ENCODE assay signal across 3 cellular contexts in genomic region chr19:46426506-46427162, GRCh38.
A peak's percentile ranks its signal among the peaks of the same experiment; 100 is the strongest.
TF ChIP-seq lines count a peak whose summit lies in the region.

No MANE protein-coding gene starts in this region.

TF ChIP-seq in SK-N-SH, 30 proteins besides CTCF, POLR2A, EP300 and RAD21:
- peak; percentile 64; the same call in 1 of the 2 replicates for TF ChIP-seq YY1 (IDR thresholded peaks at IDR 0.05; ENCODE audit: low read depth)
- TF ChIP-seq GATA2 (CRISPR knock-in tag; IDR thresholded peaks at IDR 0.05) = no peak
- no peak for TF ChIP-seq PBX3 (IDR thresholded peaks at IDR 0.05)
- TF ChIP-seq USF1 (IDR thresholded peaks at IDR 0.05; ENCODE audit: borderline replicate concordance, low read depth) = no peak
- TF ChIP-seq CHD2 (IDR thresholded peaks at IDR 0.05; ENCODE audit: low read length, partially characterized antibody) = no peak
- TF ChIP-seq POLR2AphosphoS5 (IDR thresholded peaks at IDR 0.05; ENCODE audit: low read depth, low read length) = no peak
- TF ChIP-seq MEF2A (IDR thresholded peaks at IDR 0.05; ENCODE audit: borderline replicate concordance, low read depth) = no peak
- TF ChIP-seq SIN3A (IDR thresholded peaks at IDR 0.05; ENCODE audit: borderline replicate concordance, low read depth, low read length) = 0 out of 2 replicates have a peak, but pooled peaks have one; percentile 22
- no peak for TF ChIP-seq TEAD4 (IDR thresholded peaks at IDR 0.05; ENCODE audit: borderline replicate concordance, insufficient read depth)
- TF ChIP-seq NRF1 (IDR thresholded peaks at IDR 0.05; ENCODE audit: low read depth, low read length) = peak; percentile 86
- no peak for TF ChIP-seq FOXM1 (IDR thresholded peaks at IDR 0.05; ENCODE audit: low read depth)
- peak; percentile 85 for TF ChIP-seq MXI1 (IDR thresholded peaks at IDR 0.05; ENCODE audit: low read depth, low read length)
- TF ChIP-seq JUND (IDR thresholded peaks at IDR 0.05) = no peak
- no peak for TF ChIP-seq NFIC (IDR thresholded peaks at IDR 0.05; ENCODE audit: borderline replicate concordance)
- no peak for TF ChIP-seq SMC3 (IDR thresholded peaks at IDR 0.05; ENCODE audit: low read depth, low read length)
- TF ChIP-seq GABPA (IDR thresholded peaks at IDR 0.05; ENCODE audit: low read depth) = no peak
- TF ChIP-seq USF2 (IDR thresholded peaks at IDR 0.05; ENCODE audit: borderline replicate concordance, low read depth, low read length) = no peak
- TF ChIP-seq FOSL2 (IDR thresholded peaks at IDR 0.05; ENCODE audit: borderline replicate concordance, low read depth) = no peak
- no peak for TF ChIP-seq RCOR1 (IDR thresholded peaks at IDR 0.05; ENCODE audit: low read length)
- no peak for TF ChIP-seq MAX (IDR thresholded peaks at IDR 0.05; ENCODE audit: low read depth)
- TF ChIP-seq EZH2phosphoT487 (IDR thresholded peaks at IDR 0.05; ENCODE audit: borderline replicate concordance, low read depth) = no peak
- no peak for TF ChIP-seq FOXJ3 (CRISPR knock-in tag; IDR thresholded peaks at IDR 0.05)

TF ChIP-seq in HepG2, 621 proteins besides CTCF, POLR2A, EP300 and RAD21 (continues in another document):
- no peak for TF ChIP-seq PBX3 (CRISPR knock-in tag; IDR thresholded peaks at IDR 0.05; ENCODE audit: borderline replicate concordance)
- TF ChIP-seq DPF2 (CRISPR knock-in tag; IDR thresholded peaks at IDR 0.05; ENCODE audit: borderline replicate concordance, low read depth) = no peak
- TF ChIP-seq KDM2A (CRISPR knock-in tag; IDR thresholded peaks at IDR 0.05; ENCODE audit: borderline replicate concordance, low read depth) = no peak; the same call in 1 of the 2 replicates
- no peak for TF ChIP-seq NR0B2 (CRISPR knock-in tag; IDR thresholded peaks at IDR 0.05)
- TF ChIP-seq ATF6 (CRISPR knock-in tag; conservative IDR thresholded peaks at IDR 0.05) = no peak
- TF ChIP-seq TCF7 (IDR thresholded peaks at IDR 0.05; ENCODE audit: low read depth) = no peak
- TF ChIP-seq CHCHD3 (CRISPR knock-in tag; IDR thresholded peaks at IDR 0.05) = no peak
- TF ChIP-seq THYN1 (CRISPR knock-in tag; IDR thresholded peaks at IDR 0.05; ENCODE audit: borderline replicate concordance, low read depth) = no peak
- TF ChIP-seq MAZ (IDR thresholded peaks at IDR 0.05; ENCODE audit: borderline replicate concordance, low read depth, low read length) = no peak
- no peak for TF ChIP-seq MAZ (CRISPR knock-in tag; IDR thresholded peaks at IDR 0.05; ENCODE audit: low read depth)
- no peak for TF ChIP-seq HMG20A (CRISPR knock-in tag; IDR thresholded peaks at IDR 0.05; ENCODE audit: borderline replicate concordance)
- TF ChIP-seq LRRFIP1 (CRISPR knock-in tag; conservative IDR thresholded peaks at IDR 0.05) = no peak
- TF ChIP-seq ZMAT5 (CRISPR knock-in tag; IDR thresholded peaks at IDR 0.05; ENCODE audit: borderline replicate concordance, low read depth) = no peak
- TF ChIP-seq ZNF674 (CRISPR knock-in tag; IDR thresholded peaks at IDR 0.05; ENCODE audit: low read depth) = no peak
- no peak for TF ChIP-seq ZNF563 (CRISPR knock-in tag; IDR thresholded peaks at IDR 0.05)
- TF ChIP-seq ZNF704 (CRISPR knock-in tag; IDR thresholded peaks at IDR 0.05; ENCODE audit: borderline replicate concordance) = no peak
- no peak for TF ChIP-seq ZFP41 (CRISPR knock-in tag; IDR thresholded peaks at IDR 0.05; ENCODE audit: borderline replicate concordance)
- no peak for TF ChIP-seq RORA (CRISPR knock-in tag; IDR thresholded peaks at IDR 0.05)
- no peak for TF ChIP-seq CEBPG (CRISPR knock-in tag; IDR thresholded peaks at IDR 0.05)

TF ChIP-seq in HEK293T, 16 proteins besides CTCF, POLR2A, EP300 and RAD21:
- TF ChIP-seq FOXK2 (IDR thresholded peaks at IDR 0.05) (no peak), SP1 (IDR thresholded peaks at IDR 0.05) (no peak), ARNT (IDR thresholded peaks at IDR 0.05) (no peak), TARDBP (IDR thresholded peaks at IDR 0.05) (no peak), CTBP1 (IDR thresholded peaks at IDR 0.05; ENCODE audit: borderline replicate concordance) (no peak), FOXA1 (IDR thresholded peaks at IDR 0.05) (no peak), PKNOX1 (IDR thresholded peaks at IDR 0.05) (no peak), LEF1 (IDR thresholded peaks at IDR 0.05; ENCODE audit: borderline replicate concordance) (no peak), BHLHE40 (IDR thresholded peaks at IDR 0.05; ENCODE audit: borderline replicate concordance) (no peak), HDGF (IDR thresholded peaks at IDR 0.05; ENCODE audit: borderline replicate concordance) (no peak), ELF4 (IDR thresholded peaks at IDR 0.05) (no peak)
